9 cellular contexts compared by ENCODE assay signal in the genomic region with DNA sequence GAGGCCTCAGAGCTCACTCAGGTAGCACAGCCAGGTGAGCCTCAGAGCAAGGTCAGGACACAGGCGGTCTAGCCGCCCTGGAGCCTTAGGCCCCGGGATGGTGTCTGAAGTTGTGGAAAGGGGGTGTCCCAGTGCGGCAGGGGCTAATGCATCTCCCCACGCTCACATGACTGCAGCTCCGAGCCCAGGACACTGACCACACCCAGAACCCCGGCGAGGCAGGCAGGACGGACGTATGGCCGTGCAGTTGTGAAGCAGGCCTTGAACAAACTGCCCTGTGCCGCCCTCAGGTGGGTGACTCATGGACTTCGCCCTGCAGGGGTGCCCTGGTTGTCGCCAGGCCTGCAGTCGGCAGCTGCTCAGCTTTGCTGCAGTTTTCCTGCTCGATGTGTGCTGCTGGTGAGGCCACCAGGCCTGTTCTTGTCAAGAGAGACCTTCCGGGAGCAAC. TPM values are rescaled to one million over a fixed set of nuclear protein-coding genes. Genes with fewer than 3 reads are reported as not detected.
DNase-seq lines count a peak whose midpoint lies in the region; ATAC-seq, FAIRE-seq and TF ChIP-seq lines count a peak whose summit lies in the region.
"Had no signal": no experiment of that assay in that cellular context is flagged by ENCODE, and none has a peak within 500 bp of the region (broad histone marks: within the 10 kb centered on the region; RNA-seq: fewer than 3 reads in every experiment).

No MANE protein-coding gene starts in this region.

- POLR2A ChIA-PET in K562 (lab: Yijun Ruan, JAX), result no interaction called here

- no peak for TF ChIP-seq EP300 in K562 (IDR thresholded peaks at IDR 0.05; ENCODE audit: low read length)

- no peaks in the 10 kb centered on the region for H3K27me3 ChIP-seq in K562 (ENCODE audit: control insufficient read depth in 2 of 2, insufficient read depth in 2 of 2, low read length in 2 of 2)
- H3K27me3 ChIP-seq in right lobe of liver, result no peaks in the 10 kb centered on the region
- H3K27me3 ChIP-seq: suprapubic skin had no signal

- peak; percentile 74 for DNase-seq in D341Med (ENCODE audit: low spot score)
- DNase-seq in LNCaP clone FGC (ENCODE audit: low read depth), result no peak
- DNase-seq in K562 (ENCODE audit: extremely low read depth in 1 of 4, low spot score in 3 of 4), result peak in 1 of 4 experiments; percentile 11
- DNase-seq in right lobe of liver, result peak in 2 of 3 donors; percentile 79 to 81
- DNase-seq in GM19239 (ENCODE audit: insufficient read length, low spot score), result no peak
- no peak for DNase-seq in HK-2 (ENCODE audit: unreplicated experiment)
- DNase-seq in foreskin melanocyte, result no peak

- no peak overlapping the region; a peak in 1 of 4 replicates for H3K9ac ChIP-seq in K562 (ENCODE audit: insufficient read depth in 1 of 2, low read depth in 2 of 2, low read length in 2 of 2)

- H2AFZ ChIP-seq in K562 (ENCODE audit: low read depth, low read length), result no peak overlapping the region

- TF ChIP-seq CTCF in LNCaP clone FGC (IDR thresholded peaks at IDR 0.05; ENCODE audit: control insufficient read depth, extremely low read depth, insufficient read depth) (peak; percentile 27; the same call in 1 of the 2 replicates), K562 (IDR thresholded peaks at IDR 0.05 in 2 of 3, conservative IDR thresholded peaks at IDR 0.05 in 1 of 3; ENCODE audit: insufficient read depth in 2 of 3, low read depth in 1 of 3, low read length in 3 of 3) (peak in 1 of 3 experiments; percentile 5; a peak in 1 of 6 replicates), right lobe of liver (IDR thresholded peaks at IDR 0.05) (peak in 3 of 4 donors; percentile 18 to 40 (median 30))

- peaks cover 5 to 31% of the 10 kb centered on the region in 2 experiments; a peak in 3 of 5 replicates for H3K4me1 ChIP-seq in K562 (replicated peaks in 1 of 2; ENCODE audit: control insufficient read depth in 2 of 2, insufficient read depth in 2 of 2, low read length in 2 of 2)
- peaks cover 0 to 18% (median 6%) of the 10 kb centered on the region in 4 donors for H3K4me1 ChIP-seq in right lobe of liver

- intact Hi-C loops in K562 (cut with micrococcal nuclease), result no loop called here
- intact Hi-C loops in right lobe of liver (cut with DNase I), result no loop called here

- peak in 1 of 2 experiments; percentile 8; a peak in 1 of 4 replicates for TF ChIP-seq RAD21 in K562 (CRISPR knock-in tag; conservative IDR thresholded peaks at IDR 0.05 in 1 of 2, IDR thresholded peaks at IDR 0.05 in 1 of 2)

- H3K9me1 ChIP-seq in K562 (ENCODE audit: control insufficient read depth, insufficient read depth, low read length), result no peaks in the 10 kb centered on the region

- FAIRE-seq in K562 (lab: Jason Lieb, UNC) (no peak), GM19239 (lab: Jason Lieb, UNC) (no peak)

- H3K36me3 ChIP-seq in K562 (ENCODE audit: control insufficient read depth, insufficient read depth, low read length), result peaks cover 77% of the 10 kb centered on the region
- H3K36me3 ChIP-seq in right lobe of liver, result no peaks in the 10 kb centered on the region

- no TSS peak for BruUV-seq in K562 (replicated peaks; lab: Mats Ljungman, UMichigan)

- TF ChIP-seq POLR2A in K562 (conservative IDR thresholded peaks at IDR 0.05) (peak; percentile 28; the same call in 1 of the 2 replicates), right lobe of liver (IDR thresholded peaks at IDR 0.05) (no peak)

- no peak overlapping the region for H3K4me2 ChIP-seq in K562 (ENCODE audit: insufficient read depth, low read length)

- 93% methylated on average over 12 of the region's 17 CpGs for WGBS in K562 (ENCODE audit: insufficient coverage, low coverage, missing lambda C conversion rate)
- 19% methylated on average over 4 of the region's 17 CpGs for WGBS in right lobe of liver (ENCODE audit: insufficient coverage, low coverage, low lambda C conversion rate, missing lambda C conversion rate)

- in situ Hi-C loops in K562 (cut with MboI), result no loop called here

- H3K4me3 ChIP-seq in LNCaP clone FGC (ENCODE audit: low read depth, low read length) (no peak overlapping the region), K562 (no peak overlapping the region), right lobe of liver (no peak overlapping the region)
- H3K4me3 ChIP-seq: suprapubic skin had no signal

- ATAC-seq in K562, result peak; percentile 38; the same call in 1 of the 3 replicates
- ATAC-seq in right lobe of liver, result peak; percentile 88 to 94 (median 89)
- ATAC-seq in HG02870 (IDR thresholded peaks at IDR 0.05; ENCODE audit: unreplicated experiment), result no peak

- peaks cover 91% of the 10 kb centered on the region for H3K79me2 ChIP-seq in K562 (ENCODE audit: control insufficient read depth, insufficient read depth, low read length)

- CTCF ChIA-PET in K562 (lab: Yijun Ruan, JAX; ENCODE audit: low intra/inter-chr PET ratio), result no interaction called here

- H3K9me3 ChIP-seq in K562 (replicated peaks; ENCODE audit: control insufficient read depth, insufficient read depth, low read depth, low read length), result peaks cover 17% of the 10 kb centered on the region
- H3K9me3 ChIP-seq in right lobe of liver, result peaks cover 0 to 6% (median 0%) of the 10 kb centered on the region in 4 donors
- H3K9me3 ChIP-seq: suprapubic skin had no signal

- 0 out of 2 replicates have a peak, but pooled peaks cover 4% of the 10 kb centered on the region for H4K20me1 ChIP-seq in K562 (replicated peaks; ENCODE audit: control insufficient read depth, insufficient read depth, low read length)

- H3K27ac ChIP-seq in K562 (ENCODE audit: extremely low read depth, low read depth, low read length) (no peak overlapping the region), right lobe of liver (peak overlapping the region in 2 of 3 donors; percentile 15 to 47)
- H3K27ac ChIP-seq: suprapubic skin had no signal

TF ChIP-seq in K562, 482 proteins besides CTCF, POLR2A, EP300 and RAD21 (continues in another document):
- TF ChIP-seq STAG1 (CRISPR knock-in tag; IDR thresholded peaks at IDR 0.05; ENCODE audit: borderline replicate concordance), result 0 out of 2 replicates have a peak, but pooled peaks have one; percentile 15

RNA-seq across cellular contexts. Expression of a gene that starts 5.0 kb away (rescaled TPM):
- total RNA-seq in K562 (2011; cell fraction: chromatin; rRNA removed; ENCODE audit: low replicate concordance), result 17.8 and 33.7 TPM in 2 replicates
- total RNA-seq in K562 (2011; cell fraction: nucleolus; rRNA removed), result 20.3 and 21.8 TPM in 2 replicates
- 13.3 and 14.8 TPM in 2 replicates for total RNA-seq in K562 (2011; cell fraction: nucleoplasm; rRNA removed)
- total RNA-seq in K562 (2014; rRNA removed), result 28.8 and 37.6 TPM in 2 replicates
- 7.7 and 10.5 TPM in 2 replicates for total RNA-seq in K562 (2014; rRNA removed; fragmentation: Illumina TruSeq; extraction: Trizol)
- total RNA-seq in K562 (2015; rRNA removed; fragmentation: Illumina TruSeq; extraction: Trizol), result 11.8 and 12.7 TPM in 2 replicates
- total RNA-seq in K562 (2021), result 30.5 and 32.0 TPM in 2 replicates
- polyA plus RNA-seq in K562 (2011; rRNA removed), result 8.2 and 15.3 TPM in 2 replicates
- polyA plus RNA-seq in K562 (2011; cell fraction: cytosol; rRNA removed), result 7.5 and 20.4 TPM in 2 replicates
- polyA plus RNA-seq in K562 (2011; cell fraction: nucleus; rRNA removed), result 8.1 and 20.7 TPM in 2 replicates
- polyA plus RNA-seq in K562 (2012), result 13.9 and 25.5 TPM in 2 replicates
- polyA plus RNA-seq in K562 (2014; fragmentation: Illumina TruSeq; extraction: Trizol), result 9.2 and 20.4 TPM in 2 replicates
- polyA plus RNA-seq in K562 (2014; fragmentation: Nextera tagmentation; extraction: Ambion mirVana), result 1 to 10 TPM in 1 of 2 experiments, under 1 TPM in 1; 0.99 to 1.2 TPM
- 18.4 and 19.4 TPM in 2 replicates for polyA plus RNA-seq in K562 (2014; rRNA removed)
- polyA minus RNA-seq in K562 (2011; rRNA and poly(A)+ RNA removed), result 21.0 and 32.5 TPM in 2 replicates
- 11.3 and 17.8 TPM in 2 replicates for polyA minus RNA-seq in K562 (2011; cell fraction: cytosol; rRNA and poly(A)+ RNA removed)
- polyA minus RNA-seq in K562 (2011; cell fraction: nucleus; rRNA and poly(A)+ RNA removed), result 8.5 and 9.8 TPM in 2 replicates
- 10 to 100 TPM in 3 of 6 experiments, 1 to 10 TPM in 3; 4.7 to 20.8 (median 11.3) TPM for total RNA-seq in right lobe of liver

RNA-seq across cellular contexts. Expression of a gene that starts 5.6 kb away (rescaled TPM):
- total RNA-seq in K562 (2011; cell fraction: chromatin; rRNA removed; ENCODE audit: low replicate concordance), result 43.7 and 77.7 TPM in 2 replicates
- 48.7 and 57.2 TPM in 2 replicates for total RNA-seq in K562 (2011; cell fraction: nucleolus; rRNA removed)
- 27.9 and 34.8 TPM in 2 replicates for total RNA-seq in K562 (2011; cell fraction: nucleoplasm; rRNA removed)
- total RNA-seq in K562 (2014; rRNA removed) (35.3 and 61.8 TPM in 2 replicates), K562 (2014; rRNA removed; fragmentation: Illumina TruSeq; extraction: Trizol) (14.2 and 16.4 TPM in 2 replicates), K562 (2015; rRNA removed; fragmentation: Illumina TruSeq; extraction: Trizol) (19.1 and 20.8 TPM in 2 replicates), K562 (2021) (69.7 and 69.9 TPM in 2 replicates), right lobe of liver (10 to 100 TPM in 5 of 6 experiments, 1 to 10 TPM in 1; 9.5 to 22.8 (median 10.5) TPM)
- polyA plus RNA-seq in K562 (2011; rRNA removed) (12.3 and 33.1 TPM in 2 replicates), K562 (2014; fragmentation: Illumina TruSeq; extraction: Trizol) (20.3 and 41.8 TPM in 2 replicates), K562 (2014; fragmentation: Nextera tagmentation; extraction: Ambion mirVana) (1 to 10 TPM; 3.1 to 5.1 TPM), K562 (2014; rRNA removed) (31.9 and 34.0 TPM in 2 replicates)
- polyA plus RNA-seq in K562 (2011; cell fraction: cytosol; rRNA removed), result 24.9 and 63.1 TPM in 2 replicates
- 29.7 and 48.2 TPM in 2 replicates for polyA plus RNA-seq in K562 (2011; cell fraction: nucleus; rRNA removed)
- polyA plus RNA-seq in K562 (2012), result 35.7 and 58.0 TPM in 2 replicates
- 16.2 and 19.7 TPM in 2 replicates for polyA minus RNA-seq in K562 (2011; rRNA and poly(A)+ RNA removed)
- polyA minus RNA-seq in K562 (2011; cell fraction: cytosol; rRNA and poly(A)+ RNA removed), result 41.6 and 44.6 TPM in 2 replicates
- polyA minus RNA-seq in K562 (2011; cell fraction: nucleus; rRNA and poly(A)+ RNA removed), result 20.3 and 25.7 TPM in 2 replicates

Comparison
In these comparisons a context has a peak if more than half of its experiments do, and no peak if none do; other contexts are left out.
1. DNase-seq: peak in D341Med (single experiment) and right lobe of liver (2 of 3); none in LNCaP clone FGC (single experiment), GM19239 (single experiment), HK-2 (single experiment) and foreskin melanocyte (single experiment).